In genomic region chr5:135625061-135625460, GRCh38 we compare ENCODE assay signal across 30 cellular contexts. TPM values are rescaled to one million over a fixed set of nuclear protein-coding genes. Genes with fewer than 3 reads are reported as not detected.
"Had no signal": no experiment of that assay in that cellular context is flagged by ENCODE, and none has a peak within 500 bp of the region (broad histone marks: within the 10 kb centered on the region; RNA-seq: fewer than 3 reads in every experiment).

No MANE protein-coding gene starts in this region.

- H3K4me3 Mint-ChIP-seq: activated B cell treated with CpG ODN at 0.5 μM for 24 hours; activated naive CD4-positive, alpha-beta T cell treated with anti-CD3 and anti-CD28 coated beads, Interleukin-2, amount 10 ng/mL, durations not matched to agents 7 days and 5 days; activated T-cell treated with anti-CD3 and anti-CD28 coated beads, Interleukin-2, amount 50 U/mL, for 24 hours; activated T-cell treated with anti-CD3 and anti-CD28 coated beads, Interleukin-2, amount 50 U/mL, for 72 hours; T-helper 17 cell; T-helper 2 cell treated with Interferon-gamma antibody and Interleukin-4, amounts not matched to agents 5 μg/mL and 100 μg/mL, for 36 hours had no signal

- ATAC-seq: activated CD4-positive, CD25-positive, alpha-beta regulatory T cell treated with anti-CD3 and anti-CD28 coated beads, Interleukin-2, amount 50 U/mL, for 24 hours; activated naive CD4-positive, alpha-beta T cell treated with anti-CD3 and anti-CD28 coated beads, Interleukin-2, amount 50 U/mL, for 72 hours; activated T-cell treated with anti-CD3 and anti-CD28 coated beads, Interleukin-2, amount 50 U/mL, for 72 hours; body of pancreas; esophagus mucosa; foreskin keratinocyte; gastrocnemius medialis; T-helper 17 cell had no signal

- H3K36me3 Mint-ChIP-seq: activated naive CD4-positive, alpha-beta T cell treated with anti-CD3 and anti-CD28 coated beads, Interleukin-2, amount 10 ng/mL, durations not matched to agents 7 days and 5 days; activated naive CD4-positive, alpha-beta T cell treated with anti-CD3 and anti-CD28 coated beads, Interleukin-2, amount 50 U/mL, for 72 hours had no signal

- DNase-seq: activated B cell treated with CpG ODN at 0.5 μM for 24 hours; activated CD4-positive, alpha-beta T cell treated with anti-CD3 and anti-CD28 coated beads for 48 hours; activated CD4-positive, alpha-beta T cell treated with anti-CD3 and anti-CD28 coated beads, Interleukin-2, amount 50 U/mL, for 1 hour; activated CD4-positive, alpha-beta T cell treated with anti-CD3 and anti-CD28 coated beads, Interleukin-2, amount 50 U/mL, for 48 hours; activated CD8-positive, alpha-beta memory T cell treated with anti-CD3 and anti-CD28 coated beads, Interleukin-2, amount 50 U/mL, for 48 hours; activated gamma-delta T cell; activated naive CD4-positive, alpha-beta T cell; activated naive CD4-positive, alpha-beta T cell treated with anti-CD3 and anti-CD28 coated beads, Interleukin-2, amount 10 ng/mL, durations not matched to agents 7 days and 5 days; activated T-cell treated with anti-CD3 and anti-CD28 coated beads for 4 hours; activated T-cell treated with anti-CD3 and anti-CD28 coated beads, Interleukin-2, amount 50 U/mL, for 24 hours; activated T-cell treated with anti-CD3 and anti-CD28 coated beads, Interleukin-2, amount 50 U/mL, for 72 hours; adrenal gland; amygdala; aorta; body of pancreas; caudate nucleus; effector CD8-positive, alpha-beta T cell; foreskin keratinocyte; gastrocnemius medialis; glutamatergic neuron; T-helper 1 cell; T-helper 17 cell; T1000; WERI-Rb-1 had no signal

- H3K9me3 Mint-ChIP-seq: activated B cell treated with CpG ODN at 0.5 μM for 24 hours; activated T-cell treated with anti-CD3 and anti-CD28 coated beads, Interleukin-2, amount 50 U/mL, for 24 hours; T-helper 2 cell treated with Interferon-gamma antibody and Interleukin-4, amounts not matched to agents 5 μg/mL and 100 μg/mL, for 36 hours had no signal

- H3K36me3 ChIP-seq: adrenal gland, gastrocnemius medialis, WERI-Rb-1 had no signal

- H3K9me3 ChIP-seq: adrenal gland, gastrocnemius medialis had no signal

- H3K4me3 ChIP-seq: adrenal gland, body of pancreas, gastrocnemius medialis had no signal

- H3K4me1 Mint-ChIP-seq: activated B cell treated with CpG ODN at 0.5 μM for 24 hours; activated naive CD4-positive, alpha-beta T cell treated with anti-CD3 and anti-CD28 coated beads, Interleukin-2, amount 10 ng/mL, durations not matched to agents 7 days and 5 days; T-helper 17 cell had no signal

- H3K27me3 ChIP-seq: adrenal gland, body of pancreas, gastrocnemius medialis had no signal

- H3K4me1 ChIP-seq: adrenal gland, body of pancreas, gastrocnemius medialis had no signal

- H3K27ac ChIP-seq: adrenal gland, body of pancreas, foreskin keratinocyte, gastrocnemius medialis, WERI-Rb-1 had no signal

- H3K27ac Mint-ChIP-seq: activated B cell treated with CpG ODN at 0.5 μM for 24 hours; activated naive CD4-positive, alpha-beta T cell treated with anti-CD3 and anti-CD28 coated beads, Interleukin-2, amount 10 ng/mL, durations not matched to agents 7 days and 5 days; activated naive CD4-positive, alpha-beta T cell treated with anti-CD3 and anti-CD28 coated beads, Interleukin-2, amount 50 U/mL, for 72 hours; activated T-cell treated with anti-CD3 and anti-CD28 coated beads, Interleukin-2, amount 50 U/mL, for 24 hours; activated T-cell treated with anti-CD3 and anti-CD28 coated beads, Interleukin-2, amount 50 U/mL, for 72 hours; T-helper 17 cell; T-helper 2 cell treated with Interferon-gamma antibody and Interleukin-4, amounts not matched to agents 5 μg/mL and 100 μg/mL, for 36 hours had no signal

RNA-seq across cellular contexts. Expression of gene CXCL14, which starts 46.3 kb away (rescaled TPM):
- total RNA-seq: activated B cell treated with CpG ODN at 0.5 μM for 24 hours; activated naive CD4-positive, alpha-beta T cell treated with anti-CD3 and anti-CD28 coated beads, Interleukin-2, amount 50 U/mL, for 72 hours; activated T-cell treated with anti-CD3 and anti-CD28 coated beads, Interleukin-2, amount 50 U/mL, for 72 hours; chondrocyte; dermis microvascular lymphatic vessel endothelial cell; T-helper 17 cell had no signal
